In the genomic region with DNA sequence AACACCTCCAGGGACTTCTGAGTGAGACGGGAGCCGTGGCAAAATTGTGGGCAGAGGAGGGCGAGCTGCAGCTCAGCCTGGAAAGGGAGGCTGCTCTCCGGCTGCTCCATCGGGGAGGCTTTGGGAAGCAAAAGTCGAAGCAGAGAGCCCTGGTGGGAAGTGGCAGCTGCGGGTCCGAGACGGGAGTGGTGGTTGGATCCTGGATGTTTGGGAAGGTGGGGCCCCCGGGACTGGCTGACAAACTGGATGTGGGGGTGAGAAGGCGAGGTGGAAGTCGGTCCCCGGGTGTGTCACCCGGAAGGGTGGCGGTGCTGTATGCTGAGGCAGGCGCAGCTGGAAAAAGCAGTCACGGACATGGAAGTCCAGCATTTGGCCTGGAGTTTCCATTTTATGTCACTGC, we compare ENCODE assay signal across 21 cellular contexts. TPM values are rescaled to one million over a fixed set of nuclear protein-coding genes. Genes with fewer than 3 reads are reported as not detected.
A peak's percentile ranks its signal among the peaks of the same experiment; 100 is the strongest.
DNase-seq lines count a peak whose midpoint lies in the region; ATAC-seq and TF ChIP-seq lines count a peak whose summit lies in the region.
"Had no signal": no experiment of that assay in that cellular context is flagged by ENCODE, and none has a peak within 500 bp of the region (broad histone marks: within the 10 kb centered on the region; RNA-seq: fewer than 3 reads in every experiment).

No MANE protein-coding gene starts in this region.

- TF ChIP-seq POLR2A in heart left ventricle (IDR thresholded peaks at IDR 0.05) = no peak

- peaks cover 0 to 42% (median 0%) of the 10 kb centered on the region in 9 donors for H3K36me3 ChIP-seq in heart left ventricle
- H3K36me3 ChIP-seq in right atrium auricular region = no peaks in the 10 kb centered on the region
- no peaks in the 10 kb centered on the region for H3K36me3 ChIP-seq in RWPE2 (ENCODE audit: low read depth)
- H3K36me3 ChIP-seq: ascending aorta, tibial artery had no signal

- intact Hi-C loops in heart left ventricle (cut with DNase I) = no loop called here
- intact Hi-C loops in left ventricle myocardium superior (cut with micrococcal nuclease) = no loop called here
- intact Hi-C loops in activated CD4-positive, alpha-beta memory T cell treated with anti-CD3 and anti-CD28 coated beads for 36 hours (cut with micrococcal nuclease) = no loop called here

- H3K4me1 Mint-ChIP-seq in activated CD4-positive, alpha-beta T cell treated with anti-CD3 and anti-CD28 coated beads, Interleukin-2, amount 10 ng/mL, durations not matched to agents 7 days and 5 days = no peaks in the 10 kb centered on the region
- no peaks in the 10 kb centered on the region for H3K4me1 Mint-ChIP-seq in activated CD4-positive, alpha-beta memory T cell treated with anti-CD3 and anti-CD28 coated beads for 36 hours (ENCODE audit: low read depth)
- H3K4me1 Mint-ChIP-seq: activated CD4-positive, alpha-beta T cell treated with anti-CD3 and anti-CD28 coated beads for 36 hours had no signal

- H3K27ac ChIP-seq in heart left ventricle (peak overlapping the region in 5 of 12 donors; percentile 51 to 82 (median 62)), right atrium auricular region (no peak overlapping the region), RWPE2 (ENCODE audit: poor library complexity, severe bottlenecking) (no peak overlapping the region), temporal lobe (ENCODE audit: low read depth, low read length) (peak overlapping the region; percentile 50)
- H3K27ac ChIP-seq: ascending aorta, tibial artery had no signal

- peaks cover 19% of the 10 kb centered on the region for H3K36me3 Mint-ChIP-seq in activated CD4-positive, alpha-beta T cell treated with anti-CD3 and anti-CD28 coated beads, Interleukin-2, amount 10 ng/mL, durations not matched to agents 7 days and 5 days (ENCODE audit: low read depth)
- H3K36me3 Mint-ChIP-seq in activated CD4-positive, alpha-beta memory T cell treated with anti-CD3 and anti-CD28 coated beads for 36 hours = peaks cover 17% of the 10 kb centered on the region

- H3K9me3 Mint-ChIP-seq in activated CD4-positive, alpha-beta T cell treated with anti-CD3 and anti-CD28 coated beads, Interleukin-2, amount 10 ng/mL, durations not matched to agents 7 days and 5 days = no peaks in the 10 kb centered on the region
- no peaks in the 10 kb centered on the region for H3K9me3 Mint-ChIP-seq in activated CD4-positive, alpha-beta memory T cell treated with anti-CD3 and anti-CD28 coated beads for 36 hours
- H3K9me3 Mint-ChIP-seq: stimulated activated naive CD8-positive, alpha-beta T cell treated with anti-CD3 and anti-CD28 coated beads, Interleukin-15, amount 100 ng/mL, for 72 hours; T-helper 1 cell treated with Interleukin-12 subunit alpha and Interleukin-12 subunit beta and Interleukin-4 antibody, amounts not matched to agents 30 μg/mL and 1 μg/mL, for 36 hours had no signal

- no peaks in the 10 kb centered on the region for H3K9me3 ChIP-seq in heart left ventricle
- H3K9me3 ChIP-seq in right atrium auricular region = no peaks in the 10 kb centered on the region
- H3K9me3 ChIP-seq in RWPE2 (ENCODE audit: severe bottlenecking) = no peaks in the 10 kb centered on the region
- H3K9me3 ChIP-seq: ascending aorta, tibial artery had no signal

- POLR2A ChIA-PET in activated CD4-positive, alpha-beta T cell treated with anti-CD3 and anti-CD28 coated beads, Interleukin-2, amount 10 ng/mL, durations not matched to agents 7 days and 5 days (lab: Charles Lee) = no interaction called here
- POLR2A ChIA-PET in activated CD4-positive, alpha-beta memory T cell treated with anti-CD3 and anti-CD28 coated beads for 36 hours (lab: Charles Lee) = no interaction called here

- ATAC-seq in heart left ventricle (peak in 2 of 4 donors; percentile 19 to 68), RWPE2 (ENCODE audit: low read depth) (no peak), left ventricle myocardium superior (peak; percentile 20)
- ATAC-seq: activated CD4-positive, alpha-beta T cell treated with anti-CD3 and anti-CD28 coated beads for 36 hours; left colon; stimulated activated naive CD8-positive, alpha-beta T cell treated with anti-CD3 and anti-CD28 coated beads, Interleukin-15, amount 100 ng/mL, for 72 hours had no signal

- H3K4me3 ChIP-seq in heart left ventricle (no peak overlapping the region), right atrium auricular region (no peak overlapping the region), RWPE2 (ENCODE audit: severe bottlenecking) (no peak overlapping the region)
- H3K4me3 ChIP-seq: ascending aorta, tibial artery had no signal

- peaks cover 0 to 14% (median 0%) of the 10 kb centered on the region in 12 donors for H3K4me1 ChIP-seq in heart left ventricle
- no peaks in the 10 kb centered on the region for H3K4me1 ChIP-seq in right atrium auricular region
- H3K4me1 ChIP-seq in RWPE2 (ENCODE audit: insufficient read depth, poor library complexity, severe bottlenecking) = no peaks in the 10 kb centered on the region
- H3K4me1 ChIP-seq: ascending aorta, tibial artery had no signal

- no peak overlapping the region for H3K4me3 Mint-ChIP-seq in activated CD4-positive, alpha-beta T cell treated with anti-CD3 and anti-CD28 coated beads, Interleukin-2, amount 10 ng/mL, durations not matched to agents 7 days and 5 days
- H3K4me3 Mint-ChIP-seq in activated CD4-positive, alpha-beta memory T cell treated with anti-CD3 and anti-CD28 coated beads for 36 hours = no peak overlapping the region
- H3K4me3 Mint-ChIP-seq: activated CD4-positive, alpha-beta T cell treated with anti-CD3 and anti-CD28 coated beads for 36 hours; stimulated activated naive CD8-positive, alpha-beta T cell treated with anti-CD3 and anti-CD28 coated beads, Interleukin-15, amount 100 ng/mL, for 72 hours; T-helper 1 cell treated with Interleukin-12 subunit alpha and Interleukin-12 subunit beta and Interleukin-4 antibody, amounts not matched to agents 30 μg/mL and 1 μg/mL, for 36 hours had no signal

- DNase-seq in heart left ventricle (peak in 4 of 5 donors; percentile 20 to 57 (median 47)), right atrium auricular region (ENCODE audit: low spot score) (no peak), RWPE2 (ENCODE audit: low spot score) (peak; percentile 53), left ventricle myocardium superior (peak; percentile 21), iPS-NIHi7 (ENCODE audit: extremely low spot score) (no peak)
- no peak for DNase-seq in activated CD4-positive, alpha-beta T cell treated with anti-CD3 and anti-CD28 coated beads, Interleukin-2, amount 10 ng/mL, durations not matched to agents 7 days and 5 days
- no peak for DNase-seq in activated CD4-positive, alpha-beta memory T cell treated with anti-CD3 and anti-CD28 coated beads for 36 hours
- DNase-seq: activated CD4-positive, alpha-beta T cell treated with anti-CD3 and anti-CD28 coated beads for 36 hours; activated gamma-delta T cell; C1 segment of cervical spinal cord; caudate nucleus; Kasumi-1; left colon; MV-4-11; NCI-H146; NCI-H524; stimulated activated naive CD8-positive, alpha-beta T cell treated with anti-CD3 and anti-CD28 coated beads, Interleukin-15, amount 100 ng/mL, for 72 hours had no signal

- H3K27me3 ChIP-seq in heart left ventricle (peaks cover 0 to 10% (median 4%) of the 10 kb centered on the region in 9 donors), right atrium auricular region (no peaks in the 10 kb centered on the region), RWPE2 (ENCODE audit: insufficient read depth, poor library complexity, severe bottlenecking) (no peaks in the 10 kb centered on the region)
- H3K27me3 ChIP-seq: ascending aorta had no signal

- CTCF ChIA-PET in activated CD4-positive, alpha-beta T cell treated with anti-CD3 and anti-CD28 coated beads, Interleukin-2, amount 10 ng/mL, durations not matched to agents 7 days and 5 days (lab: Charles Lee) = no interaction called here
- CTCF ChIA-PET in activated CD4-positive, alpha-beta memory T cell treated with anti-CD3 and anti-CD28 coated beads for 36 hours (lab: Charles Lee) = no interaction called here

- no peak overlapping the region for H3K27ac Mint-ChIP-seq in activated CD4-positive, alpha-beta T cell treated with anti-CD3 and anti-CD28 coated beads, Interleukin-2, amount 10 ng/mL, durations not matched to agents 7 days and 5 days
- no peak overlapping the region for H3K27ac Mint-ChIP-seq in activated CD4-positive, alpha-beta memory T cell treated with anti-CD3 and anti-CD28 coated beads for 36 hours
- H3K27ac Mint-ChIP-seq: activated CD4-positive, alpha-beta T cell treated with anti-CD3 and anti-CD28 coated beads for 36 hours had no signal

- TF ChIP-seq CTCF in heart left ventricle (IDR thresholded peaks at IDR 0.05) (no peak), right atrium auricular region (IDR thresholded peaks at IDR 0.05) (no peak), RWPE2 (IDR thresholded peaks at IDR 0.05; ENCODE audit: poor library complexity, severe bottlenecking) (no peak)

- WGBS in heart left ventricle, 4 donors = 64 to 79% (median 69%) methylated on average over 17 of the region's 17 CpGs

- H3K27me3 Mint-ChIP-seq in activated CD4-positive, alpha-beta T cell treated with anti-CD3 and anti-CD28 coated beads, Interleukin-2, amount 10 ng/mL, durations not matched to agents 7 days and 5 days = no peaks in the 10 kb centered on the region
- H3K27me3 Mint-ChIP-seq in activated CD4-positive, alpha-beta memory T cell treated with anti-CD3 and anti-CD28 coated beads for 36 hours = no peaks in the 10 kb centered on the region
- H3K27me3 Mint-ChIP-seq: activated CD4-positive, alpha-beta T cell treated with anti-CD3 and anti-CD28 coated beads for 36 hours had no signal

RNA-seq across cellular contexts. Expression of a gene that starts 52.1 kb away (rescaled TPM):
- total RNA-seq in heart left ventricle (10 to 100 TPM; 22.7 to 51.4 (median 30.3) TPM), right atrium auricular region (10 to 100 TPM in 1 of 2 donors, 1 to 10 TPM in 1; 9.3 to 14.3 TPM), left ventricle myocardium superior (18.5 TPM), temporal lobe (9.1 TPM)
- 10 to 100 TPM; 10.7 to 17.1 TPM for polyA plus RNA-seq in heart left ventricle
- total RNA-seq in activated CD4-positive, alpha-beta T cell treated with anti-CD3 and anti-CD28 coated beads, Interleukin-2, amount 10 ng/mL, durations not matched to agents 7 days and 5 days = 100 to 1,000 TPM; 258 to 294 TPM
- 100 to 1,000 TPM; 196 to 202 TPM for total RNA-seq in activated CD4-positive, alpha-beta memory T cell treated with anti-CD3 and anti-CD28 coated beads for 36 hours

Comparison
In these comparisons a context has a peak if more than half of its experiments do, and no peak if none do; other contexts are left out.
1. DNase-seq: peak in heart left ventricle (4 of 5), RWPE2 (single experiment) and left ventricle myocardium superior (single experiment); none in right atrium auricular region (single experiment), activated CD4-positive, alpha-beta T cell treated with anti-CD3 and anti-CD28 coated beads, Interleukin-2, amount 10 ng/mL, durations not matched to agents 7 days and 5 days (single experiment), iPS-NIHi7 (single experiment) and activated CD4-positive, alpha-beta memory T cell treated with anti-CD3 and anti-CD28 coated beads for 36 hours (single experiment).